Comparison of ENCODE assay signal across 27 cellular contexts in genomic region chr12:12336511-12336910, GRCh38.
"Had no signal": no experiment of that assay in that cellular context is flagged by ENCODE, and none has a peak within 500 bp of the region (broad histone marks: within the 10 kb centered on the region; RNA-seq: fewer than 3 reads in every experiment).

No MANE protein-coding gene starts in this region.

- H3K4me3 ChIP-seq: colonic mucosa, esophagus squamous epithelium, heart right ventricle, lung, mucosa of descending colon, neural progenitor cell, ovary, psoas muscle, skin epidermis, thoracic aorta, tibial nerve, upper lobe of right lung, uterus had no signal

- H3K27ac ChIP-seq: colonic mucosa, esophagus squamous epithelium, neural progenitor cell, ovary, psoas muscle, skin epidermis, tibial nerve, upper lobe of right lung, uterus had no signal

- H3K4me2 ChIP-seq: neural progenitor cell had no signal

- H3K36me3 ChIP-seq: colonic mucosa, neural progenitor cell, ovary, thoracic aorta, upper lobe of right lung, uterus had no signal

- DNase-seq: colonic mucosa; effector CD8-positive, alpha-beta T cell; endodermal cell; erythroblast; esophagus squamous epithelium; foreskin melanocyte; glutamatergic neuron; heart right ventricle; hypothalamus; immature natural killer cell; mucosa of descending colon; naive B cell; nucleus accumbens; ovary; posterior cingulate gyrus; psoas muscle; right cardiac atrium; stimulated activated CD4-positive, alpha-beta T cell treated with anti-CD3 and anti-CD28 coated beads, Interleukin-15, amount 100 ng/mL, for 24 hours; stimulated activated CD4-positive, alpha-beta T cell treated with anti-CD3 and anti-CD28 coated beads, Interleukin-2, amount 100 ng/mL, for 48 hours; stimulated activated naive B cell treated with anti-CD40 and anti-IgM and Interleukin-4, amounts not matched to agents 10 μg/mL and 1 μg/mL and 100 μg/mL, for 72 hours; upper lobe of right lung had no signal

- H3K27me3 ChIP-seq: colonic mucosa, esophagus squamous epithelium, heart right ventricle, neural progenitor cell, ovary, tibial nerve, upper lobe of right lung, uterus had no signal

- H2AFZ ChIP-seq: neural progenitor cell had no signal

- H3K4me1 ChIP-seq: psoas muscle had no signal

- H3K9ac ChIP-seq: neural progenitor cell had no signal

- H3K9me3 ChIP-seq: colonic mucosa, esophagus squamous epithelium, heart right ventricle, mucosa of descending colon, ovary, psoas muscle, thoracic aorta, tibial nerve, upper lobe of right lung, uterus had no signal
